13 cellular contexts compared by ENCODE assay signal in the genomic region with DNA sequence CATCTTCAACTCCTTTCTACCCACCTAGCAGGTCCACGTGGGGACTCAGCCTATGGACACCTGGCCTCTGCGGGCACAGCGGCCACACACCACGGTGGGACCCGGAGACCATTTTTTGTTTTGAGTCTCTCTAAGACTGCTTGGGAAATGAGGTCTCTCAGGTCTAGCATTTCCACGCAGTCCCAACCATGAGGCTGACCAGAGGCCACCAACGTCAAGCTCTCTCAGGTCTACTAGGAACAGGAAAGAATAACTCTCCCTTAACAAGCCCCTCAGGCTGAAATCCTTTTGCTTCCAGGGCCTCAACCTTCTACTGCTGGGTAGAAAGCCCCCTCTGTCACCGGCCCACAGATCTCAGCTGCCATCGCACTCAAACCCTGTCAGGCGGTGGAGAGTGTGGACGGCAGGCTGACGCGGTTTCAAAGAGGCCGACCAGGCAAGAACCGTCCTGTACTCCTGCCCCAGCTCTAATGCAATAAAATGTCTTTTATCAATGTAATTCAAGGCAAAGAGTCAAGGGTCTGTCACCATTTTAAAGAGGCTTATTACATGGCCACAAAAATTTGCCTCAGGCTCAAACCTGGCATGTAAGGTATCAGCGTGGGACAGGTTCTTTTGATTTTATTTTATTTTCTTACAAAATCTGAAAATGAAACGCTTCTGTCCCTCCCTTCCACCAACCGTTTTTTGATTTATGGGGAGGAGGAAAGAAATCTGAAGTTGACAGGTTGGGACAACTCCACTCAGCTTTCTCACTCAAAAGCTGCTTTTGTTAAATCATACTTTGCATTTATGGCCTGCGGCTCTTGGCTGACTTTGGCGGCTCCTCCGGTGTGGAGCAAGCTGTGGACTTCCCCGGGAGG.
A peak's percentile ranks its signal among the peaks of the same experiment; 100 is the strongest.
DNase-seq lines count a peak whose midpoint lies in the region; ATAC-seq and TF ChIP-seq lines count a peak whose summit lies in the region.
"Had no signal": no experiment of that assay in that cellular context is flagged by ENCODE, and none has a peak within 500 bp of the region (broad histone marks: within the 10 kb centered on the region; RNA-seq: fewer than 3 reads in every experiment).

No MANE protein-coding gene starts in this region.

- DNase-seq in NCI-H526 treated with DMSO at 0.1 percent for 48 hours (lab: John Stamatoyannopoulos, UW), result peak; percentile 29
- DNase-seq in chondrocyte (ENCODE audit: low spot score), result no peak
- no peak for DNase-seq in type B pancreatic cell (ENCODE audit: extremely low spot score, unreplicated experiment)
- no peak for DNase-seq in OCI-M1 (lab: John Stamatoyannopoulos, UW)
- DNase-seq in NCI-H2171 (lab: John Stamatoyannopoulos, UW), result no peak
- DNase-seq: activated gamma-delta T cell treated with Interleukin-2 at 50 U/mL for 16 hours; Kasumi-1; stimulated activated CD4-positive, alpha-beta T cell treated with anti-CD3 and anti-CD28 coated beads, Interleukin-4, amount 100 ng/mL, for 1 hour had no signal

- H3K9me3 Mint-ChIP-seq in chondrocyte (ENCODE audit: low read depth), result no peaks in the 10 kb centered on the region
- H3K9me3 Mint-ChIP-seq in type B pancreatic cell, result no peaks in the 10 kb centered on the region
- H3K9me3 Mint-ChIP-seq: neural progenitor cell had no signal

- H3K27ac ChIP-seq in muscle layer of colon (ENCODE audit: low read depth, low read length), result peak overlapping the region; percentile 29
- H3K27ac ChIP-seq: neural progenitor cell had no signal

- H3K4me3 ChIP-seq in muscle layer of colon (ENCODE audit: low read depth in 1 of 2, low read length in 2 of 2), result no peak overlapping the region
- H3K4me3 ChIP-seq: BLaER1, neural progenitor cell, vagina had no signal

- H3K4me1 Mint-ChIP-seq in chondrocyte (ENCODE audit: low read depth) (peaks cover 49% of the 10 kb centered on the region), type B pancreatic cell (ENCODE audit: unreplicated experiment) (peaks cover 72% of the 10 kb centered on the region)

- peak overlapping the region; percentile 25 for H3K27ac Mint-ChIP-seq in chondrocyte (ENCODE audit: unreplicated experiment)
- peak overlapping the region; percentile 77 for H3K27ac Mint-ChIP-seq in type B pancreatic cell

- H3K36me3 Mint-ChIP-seq in chondrocyte (ENCODE audit: low read depth), result no peaks in the 10 kb centered on the region
- H3K36me3 Mint-ChIP-seq in type B pancreatic cell, result peaks cover 46% of the 10 kb centered on the region
- H3K36me3 Mint-ChIP-seq: neural progenitor cell had no signal

- no peaks in the 10 kb centered on the region for H3K27me3 Mint-ChIP-seq in chondrocyte (ENCODE audit: low read depth)
- no peaks in the 10 kb centered on the region for H3K27me3 Mint-ChIP-seq in type B pancreatic cell

- peaks cover 33% of the 10 kb centered on the region for H3K4me1 ChIP-seq in muscle layer of colon (ENCODE audit: insufficient read depth, low read length)

- no peak for ATAC-seq in GM18520 (IDR thresholded peaks at IDR 0.05; ENCODE audit: unreplicated experiment)

- H3K4me3 Mint-ChIP-seq in chondrocyte (ENCODE audit: unreplicated experiment) (no peak overlapping the region), type B pancreatic cell (peak overlapping the region; percentile 73)
- H3K4me3 Mint-ChIP-seq: neural progenitor cell had no signal

- no peak for TF ChIP-seq CTCF in chondrocyte (IDR thresholded peaks at IDR 0.05)
- TF ChIP-seq CTCF in type B pancreatic cell (conservative IDR thresholded peaks at IDR 0.05), result no peak

- H3K36me3 ChIP-seq in muscle layer of colon (ENCODE audit: insufficient read depth, low read length), result no peaks in the 10 kb centered on the region
- H3K36me3 ChIP-seq: neural progenitor cell, vagina had no signal

- no peaks in the 10 kb centered on the region for H3K9me3 ChIP-seq in muscle layer of colon (ENCODE audit: low read length)
- H3K9me3 ChIP-seq: BLaER1, vagina had no signal

- H3K9ac ChIP-seq in muscle layer of colon (ENCODE audit: low read length), result no peak overlapping the region
- H3K9ac ChIP-seq: BLaER1, neural progenitor cell had no signal

- no peaks in the 10 kb centered on the region for H3K27me3 ChIP-seq in muscle layer of colon (ENCODE audit: control insufficient read depth in 1 of 2, insufficient read depth in 2 of 2, low read length in 2 of 2)
- H3K27me3 ChIP-seq: BLaER1, neural progenitor cell, vagina had no signal
